Comparison of ENCODE assay signal across 20 cellular contexts in genomic region chr4:72602396-72602795, GRCh38.
"Had no signal": no experiment of that assay in that cellular context is flagged by ENCODE, and none has a peak within 500 bp of the region (broad histone marks: within the 10 kb centered on the region; RNA-seq: fewer than 3 reads in every experiment).

No MANE protein-coding gene starts in this region.

- FAIRE-seq: RCC 7860 had no signal

- H3K36me3 ChIP-seq: MG63, SJSA1 had no signal

- DNase-seq: MG63, NCI-H1092 treated with DMSO at 0.1 percent for 48 hours, NCI-H1436, NCI-H187, NCI-H2029, NCI-H2081 treated with DMSO at 0.1 percent for 48 hours, NCI-H2171, NCI-H226, NCI-H446, NCI-H510A, NCI-H524 treated with DMSO at 0.1 percent for 48 hours, NCI-H69, NCI-H774, Right ventricle myocardium superior, RPMI8226, SIG-M5 had no signal

- H3K27me3 ChIP-seq: MG63, SJSA1 had no signal

- H3K27ac ChIP-seq: HL-60, SJSA1, SK-N-MC had no signal

- H3K9me3 ChIP-seq: MG63, SJSA1 had no signal

- H3K4me1 ChIP-seq: SJSA1 had no signal

- H3K4me3 ChIP-seq: MG63, SJSA1, SK-N-MC had no signal
